1 cellular context compared by ENCODE assay signal in the genomic region with DNA sequence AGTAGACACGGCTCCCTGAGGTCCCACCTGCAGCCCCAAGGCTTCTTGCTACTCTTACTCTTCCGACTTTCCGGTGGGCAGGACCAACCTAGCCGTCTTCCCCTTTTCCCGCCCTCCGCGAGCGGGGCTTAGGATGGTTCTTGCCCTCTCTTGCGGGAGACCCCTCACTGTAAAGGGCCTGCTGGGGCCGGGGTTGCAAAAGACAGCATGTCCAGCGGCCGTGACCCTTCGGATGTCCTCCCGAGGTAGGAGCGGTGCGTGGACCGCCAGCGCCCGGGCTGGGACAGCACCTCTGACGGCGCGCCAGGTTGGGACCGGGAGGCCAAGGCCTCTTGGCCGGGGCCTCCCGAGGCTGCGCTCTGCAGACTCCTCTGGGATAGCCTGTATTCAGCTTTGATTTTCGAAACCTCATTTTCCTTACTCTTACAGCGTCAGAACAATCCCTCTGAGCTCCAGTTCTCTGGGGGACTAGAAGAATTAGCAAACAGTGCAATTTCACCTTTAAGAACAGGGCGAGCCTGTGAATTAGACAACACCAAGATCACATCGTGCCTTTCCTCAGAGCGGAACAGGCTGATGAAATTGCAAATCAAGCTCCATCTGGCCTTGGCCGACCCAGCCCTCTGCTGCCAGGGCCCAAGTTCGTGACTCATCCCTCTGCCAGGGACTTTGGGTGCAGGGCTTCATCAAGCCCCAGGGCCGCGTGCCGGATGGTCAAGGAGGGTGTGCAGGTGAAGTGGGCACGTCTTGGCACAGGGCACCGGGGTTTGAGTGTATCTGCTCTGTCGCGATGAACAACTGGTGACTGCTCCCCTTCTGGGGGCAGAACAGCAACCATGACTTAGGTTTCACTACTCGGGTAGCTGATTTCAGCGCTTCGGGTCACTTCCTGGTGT.
A peak's percentile ranks its signal among the peaks of the same experiment; 100 is the strongest.
TF ChIP-seq lines count a peak whose summit lies in the region.

No MANE protein-coding gene starts in this region.

TF ChIP-seq in HepG2, 621 proteins besides CTCF, POLR2A, EP300 and RAD21 (continued from another document and continues in another):
- TF ChIP-seq, protein P1, sequence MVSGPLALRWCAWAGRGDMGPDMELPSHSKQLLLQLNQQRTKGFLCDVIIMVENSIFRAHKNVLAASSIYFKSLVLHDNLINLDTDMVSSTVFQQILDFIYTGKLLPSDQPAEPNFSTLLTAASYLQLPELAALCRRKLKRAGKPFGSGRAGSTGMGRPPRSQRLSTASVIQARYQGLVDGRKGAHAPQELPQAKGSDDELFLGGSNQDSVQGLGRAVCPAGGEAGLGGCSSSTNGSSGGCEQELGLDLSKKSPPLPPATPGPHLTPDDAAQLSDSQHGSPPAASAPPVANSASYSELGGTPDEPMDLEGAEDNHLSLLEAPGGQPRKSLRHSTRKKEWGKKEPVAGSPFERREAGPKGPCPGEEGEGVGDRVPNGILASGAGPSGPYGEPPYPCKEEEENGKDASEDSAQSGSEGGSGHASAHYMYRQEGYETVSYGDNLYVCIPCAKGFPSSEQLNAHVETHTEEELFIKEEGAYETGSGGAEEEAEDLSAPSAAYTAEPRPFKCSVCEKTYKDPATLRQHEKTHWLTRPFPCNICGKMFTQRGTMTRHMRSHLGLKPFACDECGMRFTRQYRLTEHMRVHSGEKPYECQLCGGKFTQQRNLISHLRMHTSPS (CRISPR knock-in tag; IDR thresholded peaks at IDR 0.05; ENCODE audit: low read depth) = peak; percentile 91
- TF ChIP-seq RNF2 (conservative IDR thresholded peaks at IDR 0.05; ENCODE audit: low read depth) = peak; percentile 92
- TF ChIP-seq IKZF5 (CRISPR knock-in tag; IDR thresholded peaks at IDR 0.05) = no peak; the same call in 1 of the 2 replicates
- TF ChIP-seq THAP7 (CRISPR knock-in tag; IDR thresholded peaks at IDR 0.05) = peak; percentile 72; the same call in 1 of the 2 replicates
- TF ChIP-seq NCOA2 (CRISPR knock-in tag; IDR thresholded peaks at IDR 0.05) = 0 out of 2 replicates have a peak, but pooled peaks have one; percentile 11
- peak; percentile 64; the same call in 1 of the 2 replicates for TF ChIP-seq ZFP37 (CRISPR knock-in tag; IDR thresholded peaks at IDR 0.05; ENCODE audit: borderline replicate concordance)
- 0 out of 2 replicates have a peak, but pooled peaks have one; percentile 41 for TF ChIP-seq ZNF34 (CRISPR knock-in tag; IDR thresholded peaks at IDR 0.05; ENCODE audit: borderline replicate concordance)
- TF ChIP-seq ZNF232 (CRISPR knock-in tag; IDR thresholded peaks at IDR 0.05; ENCODE audit: borderline replicate concordance) = peak; percentile 73
- TF ChIP-seq, protein P2, sequence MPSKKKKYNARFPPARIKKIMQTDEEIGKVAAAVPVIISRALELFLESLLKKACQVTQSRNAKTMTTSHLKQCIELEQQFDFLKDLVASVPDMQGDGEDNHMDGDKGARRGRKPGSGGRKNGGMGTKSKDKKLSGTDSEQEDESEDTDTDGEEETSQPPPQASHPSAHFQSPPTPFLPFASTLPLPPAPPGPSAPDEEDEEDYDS (CRISPR knock-in tag; IDR thresholded peaks at IDR 0.05) = no peak
- TF ChIP-seq GATAD2A (CRISPR knock-in tag; IDR thresholded peaks at IDR 0.05) = peak; percentile 54
- TF ChIP-seq ZNF75D (CRISPR knock-in tag; IDR thresholded peaks at IDR 0.05; ENCODE audit: borderline replicate concordance) = no peak
- 0 out of 2 replicates have a peak, but pooled peaks have one; percentile 32 for TF ChIP-seq SRY (CRISPR knock-in tag; IDR thresholded peaks at IDR 0.05)
- peak; percentile 77 for TF ChIP-seq NRL (CRISPR knock-in tag; IDR thresholded peaks at IDR 0.05; ENCODE audit: borderline replicate concordance)
- 0 out of 2 replicates have a peak, but pooled peaks have one; percentile 5 for TF ChIP-seq ZNF160 (CRISPR knock-in tag; IDR thresholded peaks at IDR 0.05)
- TF ChIP-seq ZBTB20 (CRISPR knock-in tag; IDR thresholded peaks at IDR 0.05; ENCODE audit: borderline replicate concordance, low read depth) = peak; percentile 55; the same call in 1 of the 2 replicates
- peak; percentile 22 for TF ChIP-seq ETV5 (CRISPR knock-in tag; IDR thresholded peaks at IDR 0.05; ENCODE audit: borderline replicate concordance)
- 0 out of 2 replicates have a peak, but pooled peaks have one; percentile 60 for TF ChIP-seq ZNF350 (CRISPR knock-in tag; IDR thresholded peaks at IDR 0.05; ENCODE audit: borderline replicate concordance, low read depth)
- TF ChIP-seq ZFY (CRISPR knock-in tag; IDR thresholded peaks at IDR 0.05) = peak; percentile 57
- TF ChIP-seq KDM1A (CRISPR knock-in tag; IDR thresholded peaks at IDR 0.05) = 0 out of 2 replicates have a peak, but pooled peaks have one; percentile 33
- TF ChIP-seq FOSL2 (CRISPR knock-in tag; IDR thresholded peaks at IDR 0.05) = peak; percentile 97
- peak; percentile 40; the same call in 1 of the 2 replicates for TF ChIP-seq MEIS2 (CRISPR knock-in tag; IDR thresholded peaks at IDR 0.05)
- 0 out of 2 replicates have a peak, but pooled peaks have one; percentile 37 for TF ChIP-seq KLF13 (CRISPR knock-in tag; IDR thresholded peaks at IDR 0.05)
- no peak for TF ChIP-seq ZNF367 (CRISPR knock-in tag; IDR thresholded peaks at IDR 0.05; ENCODE audit: borderline replicate concordance)
- peak; percentile 77 for TF ChIP-seq ZNF777 (CRISPR knock-in tag; IDR thresholded peaks at IDR 0.05)
- TF ChIP-seq NFE2L1 (CRISPR knock-in tag; IDR thresholded peaks at IDR 0.05; ENCODE audit: borderline replicate concordance) = 0 out of 2 replicates have a peak, but pooled peaks have one; percentile 75
- no peak for TF ChIP-seq ZNF281 (CRISPR knock-in tag; IDR thresholded peaks at IDR 0.05; ENCODE audit: borderline replicate concordance)
- no peak; the same call in 1 of the 2 replicates for TF ChIP-seq RXRA (CRISPR knock-in tag; IDR thresholded peaks at IDR 0.05)
- TF ChIP-seq REL (CRISPR knock-in tag; conservative IDR thresholded peaks at IDR 0.05) = peak; percentile 42; the same call in 1 of the 2 replicates
- TF ChIP-seq SOX5 (CRISPR knock-in tag; IDR thresholded peaks at IDR 0.05; ENCODE audit: borderline replicate concordance) = peak; percentile 27; the same call in 1 of the 2 replicates
- no peak for TF ChIP-seq ZSCAN22 (CRISPR knock-in tag; IDR thresholded peaks at IDR 0.05)
- peak; percentile 53; the same call in 1 of the 2 replicates for TF ChIP-seq ZBTB43 (CRISPR knock-in tag; conservative IDR thresholded peaks at IDR 0.05)
- TF ChIP-seq, protein P3, sequence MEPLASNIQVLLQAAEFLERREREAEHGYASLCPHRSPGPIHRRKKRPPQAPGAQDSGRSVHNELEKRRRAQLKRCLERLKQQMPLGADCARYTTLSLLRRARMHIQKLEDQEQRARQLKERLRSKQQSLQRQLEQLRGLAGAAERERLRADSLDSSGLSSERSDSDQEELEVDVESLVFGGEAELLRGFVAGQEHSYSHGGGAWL (CRISPR knock-in tag; IDR thresholded peaks at IDR 0.05) = peak; percentile 72; the same call in 1 of the 2 replicates
- no peak for TF ChIP-seq GMEB1 (CRISPR knock-in tag; IDR thresholded peaks at IDR 0.05; ENCODE audit: borderline replicate concordance)
- TF ChIP-seq ZNF263 (CRISPR knock-in tag; IDR thresholded peaks at IDR 0.05) = peak; percentile 62
- peak in 1 of 2 experiments; percentile 95; a peak in 2 of 4 replicates for TF ChIP-seq ATF4 (CRISPR knock-in tag; IDR thresholded peaks at IDR 0.05)
- 0 out of 2 replicates have a peak, but pooled peaks have one; percentile 6 for TF ChIP-seq ZNF230 (CRISPR knock-in tag; IDR thresholded peaks at IDR 0.05)
- peak; percentile 33; the same call in 1 of the 2 replicates for TF ChIP-seq MIXL1 (CRISPR knock-in tag; IDR thresholded peaks at IDR 0.05)
- 0 out of 2 replicates have a peak, but pooled peaks have one; percentile 44 for TF ChIP-seq ZSCAN21 (CRISPR knock-in tag; IDR thresholded peaks at IDR 0.05; ENCODE audit: borderline replicate concordance)
- peak; percentile 38; the same call in 1 of the 2 replicates for TF ChIP-seq RARA (CRISPR knock-in tag; IDR thresholded peaks at IDR 0.05)
- no peak for TF ChIP-seq BCL3 (CRISPR knock-in tag; IDR thresholded peaks at IDR 0.05)
- TF ChIP-seq FOXA3 (CRISPR knock-in tag; IDR thresholded peaks at IDR 0.05) = peak; percentile 32; the same call in 1 of the 2 replicates
- peak; percentile 87 for TF ChIP-seq ZMAT3 (CRISPR knock-in tag; conservative IDR thresholded peaks at IDR 0.05)
- no peak for TF ChIP-seq U2AF2 (IDR thresholded peaks at IDR 0.05; ENCODE audit: low read depth, low read length)
- TF ChIP-seq ZSCAN20 (CRISPR knock-in tag; IDR thresholded peaks at IDR 0.05; ENCODE audit: borderline replicate concordance) = 0 out of 2 replicates have a peak, but pooled peaks have one; percentile 22
- TF ChIP-seq ZNF280B (CRISPR knock-in tag; IDR thresholded peaks at IDR 0.05; ENCODE audit: borderline replicate concordance) = peak; percentile 64; the same call in 1 of the 2 replicates
